ENCODE assay signal across 1 cellular context in the genomic region with DNA sequence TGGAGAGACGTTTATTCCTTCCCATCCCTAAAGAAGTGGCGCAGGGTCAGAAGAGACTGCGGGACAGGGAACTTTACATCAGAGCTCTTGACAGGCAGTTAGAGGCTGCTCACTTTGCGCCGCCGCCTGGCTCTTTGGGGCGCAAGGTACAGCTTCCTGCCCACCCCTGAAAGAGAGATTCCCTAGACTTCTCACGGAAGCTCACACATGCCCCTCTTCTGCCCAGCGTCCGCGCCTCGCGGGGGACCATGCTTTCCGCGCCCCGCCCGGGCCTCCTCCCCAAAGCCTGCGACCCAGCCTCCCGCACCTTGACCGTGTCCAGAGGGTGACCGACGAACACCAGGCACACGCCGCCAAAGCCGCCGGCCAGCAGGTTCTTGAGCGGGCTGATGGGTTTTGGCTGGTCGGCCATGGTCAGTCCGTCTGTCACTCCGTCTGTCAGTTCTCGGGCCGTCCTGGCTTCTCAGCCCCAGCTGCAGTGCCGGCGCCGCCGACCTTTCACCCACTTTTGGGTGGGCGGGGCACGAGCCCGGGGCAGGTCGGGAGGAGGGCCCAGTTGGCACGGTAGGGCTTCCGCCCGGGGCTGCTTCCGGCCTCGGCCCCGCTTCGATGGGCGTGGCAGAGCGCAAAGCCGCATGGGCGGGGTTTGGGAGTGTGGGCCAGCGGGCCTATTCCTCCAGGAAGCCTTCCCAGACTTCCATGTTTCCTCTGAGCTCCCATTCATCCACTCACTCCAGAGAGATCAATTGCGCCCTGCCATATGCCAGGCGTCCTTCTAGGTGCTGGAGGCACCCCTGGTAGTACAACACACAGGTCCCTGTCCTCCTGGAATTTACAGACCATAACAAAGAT.
A peak's percentile ranks its signal among the peaks of the same experiment; 100 is the strongest.
TF ChIP-seq lines count a peak whose summit lies in the region.

A gene with protein sequence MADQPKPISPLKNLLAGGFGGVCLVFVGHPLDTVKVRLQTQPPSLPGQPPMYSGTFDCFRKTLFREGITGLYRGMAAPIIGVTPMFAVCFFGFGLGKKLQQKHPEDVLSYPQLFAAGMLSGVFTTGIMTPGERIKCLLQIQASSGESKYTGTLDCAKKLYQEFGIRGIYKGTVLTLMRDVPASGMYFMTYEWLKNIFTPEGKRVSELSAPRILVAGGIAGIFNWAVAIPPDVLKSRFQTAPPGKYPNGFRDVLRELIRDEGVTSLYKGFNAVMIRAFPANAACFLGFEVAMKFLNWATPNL (minus strand): TSS at position 500 of the 852 bp plus-strand sequence. CDS start 88 bp downstream, at position 412.

TF ChIP-seq in GM12878, 131 proteins besides CTCF, POLR2A, EP300 and RAD21 (continued from another document):
- TF ChIP-seq, protein P1, sequence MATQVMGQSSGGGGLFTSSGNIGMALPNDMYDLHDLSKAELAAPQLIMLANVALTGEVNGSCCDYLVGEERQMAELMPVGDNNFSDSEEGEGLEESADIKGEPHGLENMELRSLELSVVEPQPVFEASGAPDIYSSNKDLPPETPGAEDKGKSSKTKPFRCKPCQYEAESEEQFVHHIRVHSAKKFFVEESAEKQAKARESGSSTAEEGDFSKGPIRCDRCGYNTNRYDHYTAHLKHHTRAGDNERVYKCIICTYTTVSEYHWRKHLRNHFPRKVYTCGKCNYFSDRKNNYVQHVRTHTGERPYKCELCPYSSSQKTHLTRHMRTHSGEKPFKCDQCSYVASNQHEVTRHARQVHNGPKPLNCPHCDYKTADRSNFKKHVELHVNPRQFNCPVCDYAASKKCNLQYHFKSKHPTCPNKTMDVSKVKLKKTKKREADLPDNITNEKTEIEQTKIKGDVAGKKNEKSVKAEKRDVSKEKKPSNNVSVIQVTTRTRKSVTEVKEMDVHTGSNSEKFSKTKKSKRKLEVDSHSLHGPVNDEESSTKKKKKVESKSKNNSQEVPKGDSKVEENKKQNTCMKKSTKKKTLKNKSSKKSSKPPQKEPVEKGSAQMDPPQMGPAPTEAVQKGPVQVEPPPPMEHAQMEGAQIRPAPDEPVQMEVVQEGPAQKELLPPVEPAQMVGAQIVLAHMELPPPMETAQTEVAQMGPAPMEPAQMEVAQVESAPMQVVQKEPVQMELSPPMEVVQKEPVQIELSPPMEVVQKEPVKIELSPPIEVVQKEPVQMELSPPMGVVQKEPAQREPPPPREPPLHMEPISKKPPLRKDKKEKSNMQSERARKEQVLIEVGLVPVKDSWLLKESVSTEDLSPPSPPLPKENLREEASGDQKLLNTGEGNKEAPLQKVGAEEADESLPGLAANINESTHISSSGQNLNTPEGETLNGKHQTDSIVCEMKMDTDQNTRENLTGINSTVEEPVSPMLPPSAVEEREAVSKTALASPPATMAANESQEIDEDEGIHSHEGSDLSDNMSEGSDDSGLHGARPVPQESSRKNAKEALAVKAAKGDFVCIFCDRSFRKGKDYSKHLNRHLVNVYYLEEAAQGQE (IDR thresholded peaks at IDR 0.05; ENCODE audit: low read depth, low read length), result no peak
- TF ChIP-seq CHD4 (IDR thresholded peaks at IDR 0.05), result no peak
- peak; percentile 41; the same call in 1 of the 2 replicates for TF ChIP-seq MXI1 (IDR thresholded peaks at IDR 0.05; ENCODE audit: low read depth, low read length)
- no peak for TF ChIP-seq POLR2AphosphoS2 (IDR thresholded peaks at IDR 0.05; ENCODE audit: low read depth, low read length)
- TF ChIP-seq, protein P2, sequence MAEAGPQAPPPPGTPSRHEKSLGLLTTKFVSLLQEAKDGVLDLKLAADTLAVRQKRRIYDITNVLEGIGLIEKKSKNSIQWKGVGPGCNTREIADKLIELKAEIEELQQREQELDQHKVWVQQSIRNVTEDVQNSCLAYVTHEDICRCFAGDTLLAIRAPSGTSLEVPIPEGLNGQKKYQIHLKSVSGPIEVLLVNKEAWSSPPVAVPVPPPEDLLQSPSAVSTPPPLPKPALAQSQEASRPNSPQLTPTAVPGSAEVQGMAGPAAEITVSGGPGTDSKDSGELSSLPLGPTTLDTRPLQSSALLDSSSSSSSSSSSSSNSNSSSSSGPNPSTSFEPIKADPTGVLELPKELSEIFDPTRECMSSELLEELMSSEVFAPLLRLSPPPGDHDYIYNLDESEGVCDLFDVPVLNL (IDR thresholded peaks at IDR 0.05; ENCODE audit: low read depth, low read length), result no peak
- TF ChIP-seq MTA2 (IDR thresholded peaks at IDR 0.05; ENCODE audit: low read depth), result no peak; the same call in 1 of the 2 replicates
- no peak for TF ChIP-seq CHD2 (IDR thresholded peaks at IDR 0.05; ENCODE audit: borderline replicate concordance, low read depth, low read length)
- TF ChIP-seq GATAD2B (conservative IDR thresholded peaks at IDR 0.05; ENCODE audit: low read depth), result peak; percentile 77; the same call in 1 of the 2 replicates
- TF ChIP-seq, protein P3, sequence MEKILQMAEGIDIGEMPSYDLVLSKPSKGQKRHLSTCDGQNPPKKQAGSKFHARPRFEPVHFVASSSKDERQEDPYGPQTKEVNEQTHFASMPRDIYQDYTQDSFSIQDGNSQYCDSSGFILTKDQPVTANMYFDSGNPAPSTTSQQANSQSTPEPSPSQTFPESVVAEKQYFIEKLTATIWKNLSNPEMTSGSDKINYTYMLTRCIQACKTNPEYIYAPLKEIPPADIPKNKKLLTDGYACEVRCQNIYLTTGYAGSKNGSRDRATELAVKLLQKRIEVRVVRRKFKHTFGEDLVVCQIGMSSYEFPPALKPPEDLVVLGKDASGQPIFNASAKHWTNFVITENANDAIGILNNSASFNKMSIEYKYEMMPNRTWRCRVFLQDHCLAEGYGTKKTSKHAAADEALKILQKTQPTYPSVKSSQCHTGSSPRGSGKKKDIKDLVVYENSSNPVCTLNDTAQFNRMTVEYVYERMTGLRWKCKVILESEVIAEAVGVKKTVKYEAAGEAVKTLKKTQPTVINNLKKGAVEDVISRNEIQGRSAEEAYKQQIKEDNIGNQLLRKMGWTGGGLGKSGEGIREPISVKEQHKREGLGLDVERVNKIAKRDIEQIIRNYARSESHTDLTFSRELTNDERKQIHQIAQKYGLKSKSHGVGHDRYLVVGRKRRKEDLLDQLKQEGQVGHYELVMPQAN (conservative IDR thresholded peaks at IDR 0.05), result peak; percentile 90
- peak; percentile 53; the same call in 1 of the 2 replicates for TF ChIP-seq YY1 (IDR thresholded peaks at IDR 0.05; ENCODE audit: low read depth, low read length)
- no peak for TF ChIP-seq MEF2A (IDR thresholded peaks at IDR 0.05; ENCODE audit: insufficient read depth, low read depth, low read length)
- TF ChIP-seq SREBF1 (IDR thresholded peaks at IDR 0.05; ENCODE audit: low read length), result 0 out of 2 replicates have a peak, but pooled peaks have one; percentile 18
- TF ChIP-seq TBL1XR1 (IDR thresholded peaks at IDR 0.05; ENCODE audit: low read depth, low read length), result no peak
- peak; percentile 75; the same call in 1 of the 2 replicates for TF ChIP-seq SIN3A (IDR thresholded peaks at IDR 0.05; ENCODE audit: low read depth, low read length)
- TF ChIP-seq MYB (IDR thresholded peaks at IDR 0.05; ENCODE audit: borderline replicate concordance, low read depth, low read length), result no peak
- TF ChIP-seq TAF1 (IDR thresholded peaks at IDR 0.05; ENCODE audit: borderline replicate concordance, low read depth, low read length), result no peak
- 0 out of 2 replicates have a peak, but pooled peaks have one; percentile 17 for TF ChIP-seq ATF7 (IDR thresholded peaks at IDR 0.05; ENCODE audit: low read depth)
- peak; percentile 58; the same call in 1 of the 2 replicates for TF ChIP-seq GABPA (IDR thresholded peaks at IDR 0.05; ENCODE audit: low read depth)
- TF ChIP-seq BACH1 (IDR thresholded peaks at IDR 0.05; ENCODE audit: borderline replicate concordance), result no peak
- TF ChIP-seq TCF3 (IDR thresholded peaks at IDR 0.05; ENCODE audit: borderline replicate concordance, insufficient read depth, low read depth, low read length), result peak; percentile 56; the same call in 1 of the 2 replicates
- no peak; the same call in 1 of the 2 replicates for TF ChIP-seq RFX5 (IDR thresholded peaks at IDR 0.05; ENCODE audit: low read depth, low read length)
- TF ChIP-seq SP1 (IDR thresholded peaks at IDR 0.05; ENCODE audit: low read depth, low read length), result peak; percentile 64
- TF ChIP-seq, protein P4, sequence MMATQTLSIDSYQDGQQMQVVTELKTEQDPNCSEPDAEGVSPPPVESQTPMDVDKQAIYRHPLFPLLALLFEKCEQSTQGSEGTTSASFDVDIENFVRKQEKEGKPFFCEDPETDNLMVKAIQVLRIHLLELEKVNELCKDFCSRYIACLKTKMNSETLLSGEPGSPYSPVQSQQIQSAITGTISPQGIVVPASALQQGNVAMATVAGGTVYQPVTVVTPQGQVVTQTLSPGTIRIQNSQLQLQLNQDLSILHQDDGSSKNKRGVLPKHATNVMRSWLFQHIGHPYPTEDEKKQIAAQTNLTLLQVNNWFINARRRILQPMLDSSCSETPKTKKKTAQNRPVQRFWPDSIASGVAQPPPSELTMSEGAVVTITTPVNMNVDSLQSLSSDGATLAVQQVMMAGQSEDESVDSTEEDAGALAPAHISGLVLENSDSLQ (IDR thresholded peaks at IDR 0.05), result peak; percentile 63
- TF ChIP-seq CBX5 (IDR thresholded peaks at IDR 0.05; ENCODE audit: low read depth), result 0 out of 2 replicates have a peak, but pooled peaks have one; percentile 34
- TF ChIP-seq NFIC (IDR thresholded peaks at IDR 0.05; ENCODE audit: low read depth, low read length), result no peak
- peak; percentile 45; the same call in 1 of the 2 replicates for TF ChIP-seq TCF12 (IDR thresholded peaks at IDR 0.05; ENCODE audit: low read depth, low read length)
- TF ChIP-seq SREBF2 (IDR thresholded peaks at IDR 0.05; ENCODE audit: low read length), result no peak
- no peak for TF ChIP-seq JUND (IDR thresholded peaks at IDR 0.05; ENCODE audit: low read depth, low read length)
- TF ChIP-seq HDGF (IDR thresholded peaks at IDR 0.05), result peak; percentile 83; the same call in 1 of the 2 replicates
- TF ChIP-seq, protein P5, sequence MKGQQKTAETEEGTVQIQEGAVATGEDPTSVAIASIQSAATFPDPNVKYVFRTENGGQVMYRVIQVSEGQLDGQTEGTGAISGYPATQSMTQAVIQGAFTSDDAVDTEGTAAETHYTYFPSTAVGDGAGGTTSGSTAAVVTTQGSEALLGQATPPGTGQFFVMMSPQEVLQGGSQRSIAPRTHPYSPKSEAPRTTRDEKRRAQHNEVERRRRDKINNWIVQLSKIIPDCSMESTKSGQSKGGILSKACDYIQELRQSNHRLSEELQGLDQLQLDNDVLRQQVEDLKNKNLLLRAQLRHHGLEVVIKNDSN (IDR thresholded peaks at IDR 0.05; ENCODE audit: borderline replicate concordance, extremely low read length, insufficient read depth, low read depth, low read length), result no peak
- TF ChIP-seq, protein P6, sequence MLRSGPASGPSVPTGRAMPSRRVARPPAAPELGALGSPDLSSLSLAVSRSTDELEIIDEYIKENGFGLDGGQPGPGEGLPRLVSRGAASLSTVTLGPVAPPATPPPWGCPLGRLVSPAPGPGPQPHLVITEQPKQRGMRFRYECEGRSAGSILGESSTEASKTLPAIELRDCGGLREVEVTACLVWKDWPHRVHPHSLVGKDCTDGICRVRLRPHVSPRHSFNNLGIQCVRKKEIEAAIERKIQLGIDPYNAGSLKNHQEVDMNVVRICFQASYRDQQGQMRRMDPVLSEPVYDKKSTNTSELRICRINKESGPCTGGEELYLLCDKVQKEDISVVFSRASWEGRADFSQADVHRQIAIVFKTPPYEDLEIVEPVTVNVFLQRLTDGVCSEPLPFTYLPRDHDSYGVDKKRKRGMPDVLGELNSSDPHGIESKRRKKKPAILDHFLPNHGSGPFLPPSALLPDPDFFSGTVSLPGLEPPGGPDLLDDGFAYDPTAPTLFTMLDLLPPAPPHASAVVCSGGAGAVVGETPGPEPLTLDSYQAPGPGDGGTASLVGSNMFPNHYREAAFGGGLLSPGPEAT (IDR thresholded peaks at IDR 0.05; ENCODE audit: low read depth), result peak; percentile 52; the same call in 1 of the 2 replicates
- TF ChIP-seq EZH2 (IDR thresholded peaks at IDR 0.05; ENCODE audit: borderline replicate concordance, control insufficient read depth, low read depth, low read length), result no peak
- no peak for TF ChIP-seq MTA3 (IDR thresholded peaks at IDR 0.05; ENCODE audit: borderline replicate concordance, low read length)
- TF ChIP-seq, protein P7, sequence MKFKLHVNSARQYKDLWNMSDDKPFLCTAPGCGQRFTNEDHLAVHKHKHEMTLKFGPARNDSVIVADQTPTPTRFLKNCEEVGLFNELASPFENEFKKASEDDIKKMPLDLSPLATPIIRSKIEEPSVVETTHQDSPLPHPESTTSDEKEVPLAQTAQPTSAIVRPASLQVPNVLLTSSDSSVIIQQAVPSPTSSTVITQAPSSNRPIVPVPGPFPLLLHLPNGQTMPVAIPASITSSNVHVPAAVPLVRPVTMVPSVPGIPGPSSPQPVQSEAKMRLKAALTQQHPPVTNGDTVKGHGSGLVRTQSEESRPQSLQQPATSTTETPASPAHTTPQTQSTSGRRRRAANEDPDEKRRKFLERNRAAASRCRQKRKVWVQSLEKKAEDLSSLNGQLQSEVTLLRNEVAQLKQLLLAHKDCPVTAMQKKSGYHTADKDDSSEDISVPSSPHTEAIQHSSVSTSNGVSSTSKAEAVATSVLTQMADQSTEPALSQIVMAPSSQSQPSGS (IDR thresholded peaks at IDR 0.05; ENCODE audit: low read length), result no peak
- TF ChIP-seq WRNIP1 (IDR thresholded peaks at IDR 0.05; ENCODE audit: borderline replicate concordance, low read depth, low read length), result no peak
- TF ChIP-seq POLR2AphosphoS5 (IDR thresholded peaks at IDR 0.05; ENCODE audit: low read length), result peak; percentile 44; the same call in 1 of the 2 replicates
- TF ChIP-seq, protein P8, sequence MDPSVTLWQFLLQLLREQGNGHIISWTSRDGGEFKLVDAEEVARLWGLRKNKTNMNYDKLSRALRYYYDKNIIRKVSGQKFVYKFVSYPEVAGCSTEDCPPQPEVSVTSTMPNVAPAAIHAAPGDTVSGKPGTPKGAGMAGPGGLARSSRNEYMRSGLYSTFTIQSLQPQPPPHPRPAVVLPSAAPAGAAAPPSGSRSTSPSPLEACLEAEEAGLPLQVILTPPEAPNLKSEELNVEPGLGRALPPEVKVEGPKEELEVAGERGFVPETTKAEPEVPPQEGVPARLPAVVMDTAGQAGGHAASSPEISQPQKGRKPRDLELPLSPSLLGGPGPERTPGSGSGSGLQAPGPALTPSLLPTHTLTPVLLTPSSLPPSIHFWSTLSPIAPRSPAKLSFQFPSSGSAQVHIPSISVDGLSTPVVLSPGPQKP (IDR thresholded peaks at IDR 0.05; ENCODE audit: low read depth, low read length), result peak; percentile 77
- peak; percentile 63 to 66; a peak in 2 of 4 replicates for TF ChIP-seq IKZF2 (IDR thresholded peaks at IDR 0.05)
- TF ChIP-seq RAD51 (IDR thresholded peaks at IDR 0.05), result no peak
- TF ChIP-seq BRCA1 (IDR thresholded peaks at IDR 0.05; ENCODE audit: low read depth, low read length), result no peak
- TF ChIP-seq NBN (IDR thresholded peaks at IDR 0.05), result peak; percentile 49; the same call in 1 of the 2 replicates
- peak; percentile 49 for TF ChIP-seq RUNX3 (IDR thresholded peaks at IDR 0.05; ENCODE audit: low read length)
- TF ChIP-seq, protein P9, sequence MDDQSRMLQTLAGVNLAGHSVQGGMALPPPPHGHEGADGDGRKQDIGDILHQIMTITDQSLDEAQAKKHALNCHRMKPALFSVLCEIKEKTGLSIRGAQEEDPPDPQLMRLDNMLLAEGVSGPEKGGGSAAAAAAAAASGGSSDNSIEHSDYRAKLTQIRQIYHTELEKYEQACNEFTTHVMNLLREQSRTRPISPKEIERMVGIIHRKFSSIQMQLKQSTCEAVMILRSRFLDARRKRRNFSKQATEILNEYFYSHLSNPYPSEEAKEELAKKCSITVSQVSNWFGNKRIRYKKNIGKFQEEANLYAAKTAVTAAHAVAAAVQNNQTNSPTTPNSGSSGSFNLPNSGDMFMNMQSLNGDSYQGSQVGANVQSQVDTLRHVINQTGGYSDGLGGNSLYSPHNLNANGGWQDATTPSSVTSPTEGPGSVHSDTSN (IDR thresholded peaks at IDR 0.05; ENCODE audit: insufficient replicate concordance, low read depth, low read length), result no peak
